In genomic region chr4:173536808-173537429, GRCh38 we compare ENCODE assay signal across 12 cellular contexts. TPM values are rescaled to one million over a fixed set of nuclear protein-coding genes. Genes with fewer than 3 reads are reported as not detected.
DNase-seq lines count a peak whose midpoint lies in the region; ATAC-seq and TF ChIP-seq lines count a peak whose summit lies in the region.
"Had no signal": no experiment of that assay in that cellular context is flagged by ENCODE, and none has a peak within 500 bp of the region (broad histone marks: within the 10 kb centered on the region; RNA-seq: fewer than 3 reads in every experiment).

No MANE protein-coding gene starts in this region.

- no peak for ATAC-seq in GM19397 (IDR thresholded peaks at IDR 0.05; ENCODE audit: unreplicated experiment)

- H4K20me1 ChIP-seq in MM.1S (ENCODE audit: insufficient read depth, low read length): no peaks in the 10 kb centered on the region

- H3K27me3 ChIP-seq in MM.1S (replicated peaks; ENCODE audit: insufficient read depth, low read length): no peaks in the 10 kb centered on the region
- peaks cover 28% of the 10 kb centered on the region for H3K27me3 ChIP-seq in muscle layer of duodenum (ENCODE audit: low read depth, low read length)

- no peaks in the 10 kb centered on the region for H3K79me2 ChIP-seq in MM.1S (ENCODE audit: low read length)

- TF ChIP-seq CTCF in MM.1S (IDR thresholded peaks at IDR 0.05; ENCODE audit: low read length): no peak

- H3K9me2 ChIP-seq in MM.1S (replicated peaks; ENCODE audit: insufficient read depth, low read length): no peaks in the 10 kb centered on the region

- H3F3A ChIP-seq in MM.1S (ENCODE audit: insufficient read depth, low read length): no peaks in the 10 kb centered on the region

- H3K4me1 ChIP-seq in MM.1S (ENCODE audit: low read length): no peaks in the 10 kb centered on the region
- H3K4me1 ChIP-seq in muscle layer of duodenum (ENCODE audit: control insufficient read depth in 1 of 2, insufficient read depth in 2 of 2, low read length in 2 of 2): peaks cover 5 to 20% of the 10 kb centered on the region in 2 donors
- H3K4me1 ChIP-seq: Caco-2 had no signal

- H3K4me3 ChIP-seq in MM.1S (ENCODE audit: low read length): no peak overlapping the region; the same call in 1 of the 2 replicates
- H3K4me3 ChIP-seq in muscle layer of duodenum (ENCODE audit: low read depth in 1 of 2, low read length in 2 of 2): peak overlapping the region in 1 of 2 donors; percentile 43
- H3K4me3 ChIP-seq: psoas muscle had no signal

- H3K9me3 ChIP-seq in MM.1S (replicated peaks; ENCODE audit: insufficient read depth, low read length) (no peaks in the 10 kb centered on the region), muscle layer of duodenum (ENCODE audit: control insufficient read depth in 1 of 2, low read length in 2 of 2) (no peaks in the 10 kb centered on the region)
- H3K9me3 ChIP-seq: Caco-2, psoas muscle had no signal

- DNase-seq in G401 (ENCODE audit: low spot score) (peak; percentile 12), MM.1S (peak; percentile 33), ecto neural progenitor cell (ENCODE audit: low spot score) (peak; percentile 76), NCI-H748 (lab: John Stamatoyannopoulos, UW; ENCODE audit: unreplicated experiment) (no peak), activated gamma-delta T cell treated with Interleukin-2 at 50 U/mL for 16 hours (no peak), NCI-H345 treated with DMSO at 0.1 percent for 48 hours (lab: John Stamatoyannopoulos, UW; ENCODE audit: unreplicated experiment) (no peak)
- DNase-seq: activated CD4-positive, alpha-beta T cell treated with anti-CD3 and anti-CD28 coated beads for 1 hour; effector CD8-positive, alpha-beta T cell; psoas muscle had no signal

- H3K4me2 ChIP-seq in MM.1S (ENCODE audit: low read depth, low read length): peak overlapping the region; percentile 22; the same call in 1 of the 2 replicates

- no peak overlapping the region for H2AFZ ChIP-seq in MM.1S (ENCODE audit: low read length)

- H3K27ac ChIP-seq in MM.1S (ENCODE audit: low read length): no peak overlapping the region
- peak overlapping the region; percentile 7 for H3K27ac ChIP-seq in muscle layer of duodenum (ENCODE audit: low read length)
- H3K27ac ChIP-seq: psoas muscle had no signal

- H3K36me3 ChIP-seq in MM.1S (replicated peaks; ENCODE audit: insufficient read depth, low read length) (no peaks in the 10 kb centered on the region), muscle layer of duodenum (ENCODE audit: control insufficient read depth in 1 of 2, insufficient read depth in 2 of 2, low read length in 2 of 2) (no peaks in the 10 kb centered on the region)

- H3K9ac ChIP-seq in MM.1S (ENCODE audit: low read length): no peak overlapping the region

- in situ Hi-C loops in G401 (cut with HindIII; ENCODE audit: low sequenced_read_pairs): no loop called here

RNA-seq across cellular contexts. Expression of gene HAND2, which starts 6.9 kb away (rescaled TPM):
- 0.41 TPM in 1 of 2 replicates, not detected in the other for total RNA-seq in G401 (2014; rRNA removed; shearing (Covaris generic))
- total RNA-seq: Caco-2 had no signal

Comparison
In these comparisons a context has a peak if more than half of its experiments do, and no peak if none do; other contexts are left out.
1. DNase-seq: peak in G401 (single experiment), MM.1S (single experiment) and ecto neural progenitor cell (single experiment); none in NCI-H748 (single experiment), activated gamma-delta T cell treated with Interleukin-2 at 50 U/mL for 16 hours (single experiment) and NCI-H345 treated with DMSO at 0.1 percent for 48 hours (single experiment).